ENCODE assay signal across 8 cellular contexts in genomic region chr1:15345711-15346355, GRCh38.
A peak's percentile ranks its signal among the peaks of the same experiment; 100 is the strongest.
DNase-seq lines count a peak whose midpoint lies in the region; ATAC-seq and TF ChIP-seq lines count a peak whose summit lies in the region.

No MANE protein-coding gene starts in this region.

- H3K27me3 ChIP-seq in right atrium auricular region = no peaks in the 10 kb centered on the region

- H3K36me3 ChIP-seq in right atrium auricular region = no peaks in the 10 kb centered on the region

- peaks cover 62% of the 10 kb centered on the region for H3K4me1 Mint-ChIP-seq in CD14-positive monocyte
- peaks cover 74% of the 10 kb centered on the region for H3K4me1 Mint-ChIP-seq in activated CD8-positive, alpha-beta memory T cell treated with anti-CD3 and anti-CD28 coated beads, Interleukin-2, amount 10 ng/mL, durations not matched to agents 7 days and 5 days

- H3K4me3 Mint-ChIP-seq in CD14-positive monocyte = peak overlapping the region; percentile 48 to 85
- peak overlapping the region; percentile 17 for H3K4me3 Mint-ChIP-seq in activated CD8-positive, alpha-beta memory T cell treated with anti-CD3 and anti-CD28 coated beads, Interleukin-2, amount 10 ng/mL, durations not matched to agents 7 days and 5 days

- CTCF ChIA-PET in activated CD8-positive, alpha-beta memory T cell treated with anti-CD3 and anti-CD28 coated beads, Interleukin-2, amount 10 ng/mL, durations not matched to agents 7 days and 5 days (lab: Charles Lee) = interaction anchor here (0.7 to 2.4 kb wide), 4 partner anchors 21 to 85 kb away, joined by 3 to 9 read pairs (median 4); partner anchors contain the start of gene EFHD2

- H3K9me3 ChIP-seq in right atrium auricular region = no peaks in the 10 kb centered on the region

- H3K36me3 Mint-ChIP-seq in CD14-positive monocyte = peaks cover 4 to 6% of the 10 kb centered on the region in 2 donors
- no peaks in the 10 kb centered on the region for H3K36me3 Mint-ChIP-seq in activated CD8-positive, alpha-beta memory T cell treated with anti-CD3 and anti-CD28 coated beads, Interleukin-2, amount 10 ng/mL, durations not matched to agents 7 days and 5 days

- H3K4me1 ChIP-seq in right atrium auricular region = peaks cover 0 to 19% of the 10 kb centered on the region in 2 donors

- intact Hi-C loops in CD14-positive monocyte (cut with micrococcal nuclease) = loop anchor here in 1 of 2 donors (2.0 to 5.0 kb wide), 2 partner anchors 23 to 66 kb away; no protein-coding TSS in a partner anchor

- no peak overlapping the region for H3K27ac ChIP-seq in right atrium auricular region

- H3K9me3 Mint-ChIP-seq in CD14-positive monocyte = peaks cover 0 to 2% (median 0%) of the 10 kb centered on the region in 7 donors
- H3K9me3 Mint-ChIP-seq in activated CD8-positive, alpha-beta memory T cell treated with anti-CD3 and anti-CD28 coated beads, Interleukin-2, amount 10 ng/mL, durations not matched to agents 7 days and 5 days (ENCODE audit: low read depth) = no peaks in the 10 kb centered on the region

- H3K4me3 ChIP-seq in right atrium auricular region = no peak overlapping the region

- H3K27ac Mint-ChIP-seq in CD14-positive monocyte = peak overlapping the region; percentile 87 to 94 (median 93)
- H3K27ac Mint-ChIP-seq in activated CD8-positive, alpha-beta memory T cell treated with anti-CD3 and anti-CD28 coated beads, Interleukin-2, amount 10 ng/mL, durations not matched to agents 7 days and 5 days = peak overlapping the region; percentile 59

- ATAC-seq in activated CD8-positive, alpha-beta memory T cell treated with anti-CD3 and anti-CD28 coated beads, Interleukin-2, amount 10 ng/mL, durations not matched to agents 7 days and 5 days = peak; percentile 98
- no peak for ATAC-seq in GM18858 (IDR thresholded peaks at IDR 0.05; ENCODE audit: unreplicated experiment)

- no peak for TF ChIP-seq CTCF in CD14-positive monocyte (IDR thresholded peaks at IDR 0.05)
- TF ChIP-seq CTCF in right atrium auricular region (IDR thresholded peaks at IDR 0.05) = no peak

- peaks cover 2 to 17% (median 4%) of the 10 kb centered on the region in 3 donors for H3K27me3 Mint-ChIP-seq in CD14-positive monocyte (ENCODE audit: low read depth in 3 of 3)
- H3K27me3 Mint-ChIP-seq in activated CD8-positive, alpha-beta memory T cell treated with anti-CD3 and anti-CD28 coated beads, Interleukin-2, amount 10 ng/mL, durations not matched to agents 7 days and 5 days = peaks cover 3% of the 10 kb centered on the region

- DNase-seq in CD14-positive monocyte (ENCODE audit: low spot score) = peak; percentile 91
- DNase-seq in HT-29 (ENCODE audit: low spot score) = peak; percentile 83
- DNase-seq in activated CD8-positive, alpha-beta memory T cell treated with anti-CD3 and anti-CD28 coated beads, Interleukin-2, amount 10 ng/mL, durations not matched to agents 7 days and 5 days = peak; percentile 89
- DNase-seq in right atrium auricular region (ENCODE audit: low spot score) = peak; percentile 66
- DNase-seq in stimulated activated CD8-positive, alpha-beta memory T cell treated with anti-CD3 and anti-CD28 coated beads, Interleukin-4, amount 100 ng/mL, for 48 hours = peak; percentile 72
- no peak for DNase-seq in NCI-H1092 (lab: John Stamatoyannopoulos, UW)
- no peak for DNase-seq in retina

Comparison
In these comparisons a context has a peak if more than half of its experiments do, and no peak if none do; other contexts are left out.
1. DNase-seq: peak in CD14-positive monocyte (single experiment), HT-29 (single experiment), activated CD8-positive, alpha-beta memory T cell treated with anti-CD3 and anti-CD28 coated beads, Interleukin-2, amount 10 ng/mL, durations not matched to agents 7 days and 5 days (single experiment), right atrium auricular region (single experiment) and stimulated activated CD8-positive, alpha-beta memory T cell treated with anti-CD3 and anti-CD28 coated beads, Interleukin-4, amount 100 ng/mL, for 48 hours (single experiment); none in NCI-H1092 (single experiment) and retina (single experiment).